ENCODE assay signal across 1 cellular context in the genomic region with DNA sequence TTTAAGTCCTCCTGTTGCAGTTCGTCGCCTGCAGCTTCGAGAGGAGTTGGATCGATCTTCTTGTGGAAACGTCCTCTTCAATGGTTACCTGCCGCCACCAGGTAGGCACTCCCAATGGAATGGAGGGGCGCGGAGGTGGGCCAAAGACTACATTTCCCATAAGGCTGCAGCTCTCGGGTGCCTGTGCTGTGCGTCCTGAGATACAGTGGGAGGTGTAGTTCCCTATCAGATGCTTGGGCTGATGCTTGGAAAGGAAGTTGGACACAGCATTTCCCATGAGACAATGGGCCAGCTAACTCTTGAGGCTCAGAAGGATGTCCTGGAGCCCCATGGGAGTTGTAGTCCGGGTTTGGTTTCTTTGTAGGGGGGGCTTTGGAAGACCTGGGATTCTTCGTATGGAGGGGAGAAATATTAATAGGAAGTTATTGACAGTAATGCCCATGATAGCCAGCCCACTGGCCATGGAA.
TF ChIP-seq lines count a peak whose summit lies in the region.

No MANE protein-coding gene starts in this region.

TF ChIP-seq in K562, 482 proteins besides CTCF, POLR2A, EP300 and RAD21 (continued from another document):
- TF ChIP-seq ESRRA (IDR thresholded peaks at IDR 0.05; ENCODE audit: borderline replicate concordance, low read depth) (no peak), NKRF (IDR thresholded peaks at IDR 0.05; ENCODE audit: borderline replicate concordance) (no peak), SAFB2 (IDR thresholded peaks at IDR 0.05; ENCODE audit: borderline replicate concordance, low read depth, low read length, severe bottlenecking) (no peak), STAT5B (CRISPR knock-in tag; IDR thresholded peaks at IDR 0.05) (no peak), NRF1 (conservative IDR thresholded peaks at IDR 0.05 in 1 of 2, IDR thresholded peaks at IDR 0.05 in 1 of 2) (peak; percentile 32 to 55; a peak in 3 of 4 replicates), ZNF217 (CRISPR knock-in tag; IDR thresholded peaks at IDR 0.05) (no peak), RBM22 (IDR thresholded peaks at IDR 0.05; ENCODE audit: low read depth, low read length, poor library complexity, severe bottlenecking) (no peak), ZNF551 (CRISPR knock-in tag; IDR thresholded peaks at IDR 0.05) (no peak), TAF7 (tag; IDR thresholded peaks at IDR 0.05) (no peak), SIN3B (IDR thresholded peaks at IDR 0.05; ENCODE audit: low read depth) (no peak), ZNF644 (tag; IDR thresholded peaks at IDR 0.05; ENCODE audit: low read depth) (peak; percentile 92), RFX1 (IDR thresholded peaks at IDR 0.05) (no peak), GABPB2 (CRISPR knock-in tag; conservative IDR thresholded peaks at IDR 0.05) (no peak), HOXB6 (CRISPR knock-in tag; IDR thresholded peaks at IDR 0.05; ENCODE audit: borderline replicate concordance) (no peak), PURB (CRISPR knock-in tag; IDR thresholded peaks at IDR 0.05; ENCODE audit: low read depth) (no peak), ZNF512 (tag; IDR thresholded peaks at IDR 0.05) (no peak), SP2 (IDR thresholded peaks at IDR 0.05; ENCODE audit: extremely low read depth, low read depth, low read length, poor library complexity, severe bottlenecking) (no peak), SNIP1 (IDR thresholded peaks at IDR 0.05; ENCODE audit: low read depth) (no peak), MTA3 (IDR thresholded peaks at IDR 0.05; ENCODE audit: borderline replicate concordance) (no peak), ZBTB26 (CRISPR knock-in tag; IDR thresholded peaks at IDR 0.05) (no peak), DNMT1 (IDR thresholded peaks at IDR 0.05) (no peak), CHD4 (IDR thresholded peaks at IDR 0.05; ENCODE audit: insufficient read depth, insufficient replicate concordance, low read depth, low read length, poor library complexity, severe bottlenecking) (no peak), C11orf30 (IDR thresholded peaks at IDR 0.05; ENCODE audit: low read depth) (no peak), SMARCE1 (IDR thresholded peaks at IDR 0.05) (no peak), SMARCB1 (IDR thresholded peaks at IDR 0.05; ENCODE audit: insufficient read length, low read depth) (no peak), ARID2 (IDR thresholded peaks at IDR 0.05) (no peak), GABPA (tag; conservative IDR thresholded peaks at IDR 0.05; ENCODE audit: low read depth) (peak; percentile 80), U2AF2 (optimal IDR thresholded peaks at IDR 0.05; ENCODE audit: low read depth, low read length) (no peak), MCM3 (IDR thresholded peaks at IDR 0.05) (no peak)
- TF ChIP-seq, protein P1, sequence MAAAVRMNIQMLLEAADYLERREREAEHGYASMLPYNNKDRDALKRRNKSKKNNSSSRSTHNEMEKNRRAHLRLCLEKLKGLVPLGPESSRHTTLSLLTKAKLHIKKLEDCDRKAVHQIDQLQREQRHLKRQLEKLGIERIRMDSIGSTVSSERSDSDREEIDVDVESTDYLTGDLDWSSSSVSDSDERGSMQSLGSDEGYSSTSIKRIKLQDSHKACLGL (CRISPR knock-in tag; IDR thresholded peaks at IDR 0.05; ENCODE audit: borderline replicate concordance, poor library complexity, severe bottlenecking), result no peak
- TF ChIP-seq, protein P2, sequence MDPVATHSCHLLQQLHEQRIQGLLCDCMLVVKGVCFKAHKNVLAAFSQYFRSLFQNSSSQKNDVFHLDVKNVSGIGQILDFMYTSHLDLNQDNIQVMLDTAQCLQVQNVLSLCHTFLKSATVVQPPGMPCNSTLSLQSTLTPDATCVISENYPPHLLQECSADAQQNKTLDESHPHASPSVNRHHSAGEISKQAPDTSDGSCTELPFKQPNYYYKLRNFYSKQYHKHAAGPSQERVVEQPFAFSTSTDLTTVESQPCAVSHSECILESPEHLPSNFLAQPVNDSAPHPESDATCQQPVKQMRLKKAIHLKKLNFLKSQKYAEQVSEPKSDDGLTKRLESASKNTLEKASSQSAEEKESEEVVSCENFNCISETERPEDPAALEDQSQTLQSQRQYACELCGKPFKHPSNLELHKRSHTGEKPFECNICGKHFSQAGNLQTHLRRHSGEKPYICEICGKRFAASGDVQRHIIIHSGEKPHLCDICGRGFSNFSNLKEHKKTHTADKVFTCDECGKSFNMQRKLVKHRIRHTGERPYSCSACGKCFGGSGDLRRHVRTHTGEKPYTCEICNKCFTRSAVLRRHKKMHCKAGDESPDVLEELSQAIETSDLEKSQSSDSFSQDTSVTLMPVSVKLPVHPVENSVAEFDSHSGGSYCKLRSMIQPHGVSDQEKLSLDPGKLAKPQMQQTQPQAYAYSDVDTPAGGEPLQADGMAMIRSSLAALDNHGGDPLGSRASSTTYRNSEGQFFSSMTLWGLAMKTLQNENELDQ (CRISPR knock-in tag; IDR thresholded peaks at IDR 0.05; ENCODE audit: borderline replicate concordance), result no peak
- TF ChIP-seq, protein P3, sequence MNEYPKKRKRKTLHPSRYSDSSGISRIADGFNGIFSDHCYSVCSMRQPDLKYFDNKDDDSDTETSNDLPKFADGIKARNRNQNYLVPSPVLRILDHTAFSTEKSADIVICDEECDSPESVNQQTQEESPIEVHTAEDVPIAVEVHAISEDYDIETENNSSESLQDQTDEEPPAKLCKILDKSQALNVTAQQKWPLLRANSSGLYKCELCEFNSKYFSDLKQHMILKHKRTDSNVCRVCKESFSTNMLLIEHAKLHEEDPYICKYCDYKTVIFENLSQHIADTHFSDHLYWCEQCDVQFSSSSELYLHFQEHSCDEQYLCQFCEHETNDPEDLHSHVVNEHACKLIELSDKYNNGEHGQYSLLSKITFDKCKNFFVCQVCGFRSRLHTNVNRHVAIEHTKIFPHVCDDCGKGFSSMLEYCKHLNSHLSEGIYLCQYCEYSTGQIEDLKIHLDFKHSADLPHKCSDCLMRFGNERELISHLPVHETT (CRISPR knock-in tag; conservative IDR thresholded peaks at IDR 0.05 in 1 of 2, IDR thresholded peaks at IDR 0.05 in 1 of 2), result no peak
- TF ChIP-seq, protein P4, sequence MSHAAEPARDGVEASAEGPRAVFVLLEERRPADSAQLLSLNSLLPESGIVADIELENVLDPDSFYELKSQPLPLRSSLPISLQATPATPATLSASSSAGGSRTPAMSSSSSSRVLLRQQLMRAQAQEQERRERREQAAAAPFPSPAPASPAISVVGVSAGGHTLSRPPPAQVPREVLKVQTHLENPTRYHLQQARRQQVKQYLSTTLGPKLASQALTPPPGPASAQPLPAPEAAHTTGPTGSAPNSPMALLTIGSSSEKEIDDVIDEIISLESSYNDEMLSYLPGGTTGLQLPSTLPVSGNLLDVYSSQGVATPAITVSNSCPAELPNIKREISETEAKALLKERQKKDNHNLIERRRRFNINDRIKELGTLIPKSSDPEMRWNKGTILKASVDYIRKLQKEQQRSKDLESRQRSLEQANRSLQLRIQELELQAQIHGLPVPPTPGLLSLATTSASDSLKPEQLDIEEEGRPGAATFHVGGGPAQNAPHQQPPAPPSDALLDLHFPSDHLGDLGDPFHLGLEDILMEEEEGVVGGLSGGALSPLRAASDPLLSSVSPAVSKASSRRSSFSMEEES (CRISPR knock-in tag; IDR thresholded peaks at IDR 0.05), result no peak
